In the genomic region with DNA sequence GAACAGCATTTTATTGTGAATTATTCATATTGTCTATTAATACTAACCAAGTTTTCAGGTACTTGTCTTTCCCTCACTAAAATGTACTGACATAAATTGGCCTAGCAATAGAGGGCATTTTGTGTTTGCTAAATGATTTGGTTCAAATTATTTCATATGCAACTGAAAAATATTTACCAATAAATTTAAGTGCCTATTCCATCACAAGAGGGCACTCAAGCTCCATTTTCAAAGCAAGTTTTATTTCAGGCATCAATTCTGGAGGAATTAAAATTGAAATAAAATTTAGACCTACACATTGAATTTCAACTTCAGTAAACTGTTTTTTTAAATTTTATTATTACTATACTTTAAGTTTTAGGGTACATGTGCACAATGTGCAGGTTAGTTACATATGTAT, we compare ENCODE assay signal across 9 cellular contexts.
DNase-seq lines count a peak whose midpoint lies in the region; ATAC-seq and TF ChIP-seq lines count a peak whose summit lies in the region.
"Had no signal": no experiment of that assay in that cellular context is flagged by ENCODE, and none has a peak within 500 bp of the region (broad histone marks: within the 10 kb centered on the region; RNA-seq: fewer than 3 reads in every experiment).

No MANE protein-coding gene starts in this region.

- DNase-seq in GM10248 (ENCODE audit: extremely low spot score): no peak
- DNase-seq in NCI-H1105 (lab: John Stamatoyannopoulos, UW): peak; percentile 22
- peak; percentile 63 for DNase-seq in choroid plexus epithelial cell (ENCODE audit: low read depth)
- no peak for DNase-seq in osteocyte (ENCODE audit: extremely low spot score, unreplicated experiment)
- no peak for DNase-seq in NCI-H146 (lab: John Stamatoyannopoulos, UW)
- DNase-seq: activated naive CD8-positive, alpha-beta T cell treated with anti-CD3 and anti-CD28 coated beads for 36 hours had no signal

- ATAC-seq in HG02938 (IDR thresholded peaks at IDR 0.05; ENCODE audit: unreplicated experiment) (no peak), HG03460 (IDR thresholded peaks at IDR 0.05; ENCODE audit: unreplicated experiment) (no peak), HG03175 (IDR thresholded peaks at IDR 0.05; ENCODE audit: unreplicated experiment) (no peak)

- H3K36me3 Mint-ChIP-seq in osteocyte (ENCODE audit: unreplicated experiment): no peaks in the 10 kb centered on the region
- H3K36me3 Mint-ChIP-seq: activated naive CD8-positive, alpha-beta T cell treated with anti-CD3 and anti-CD28 coated beads for 36 hours had no signal

- CTCF ChIA-PET in GM10248 (lab: Yijun Ruan, JAX): no interaction called here

- H3K27me3 Mint-ChIP-seq in osteocyte (ENCODE audit: unreplicated experiment): peaks cover 16% of the 10 kb centered on the region
- H3K27me3 Mint-ChIP-seq: activated naive CD8-positive, alpha-beta T cell treated with anti-CD3 and anti-CD28 coated beads for 36 hours had no signal

- no peaks in the 10 kb centered on the region for H3K4me1 Mint-ChIP-seq in osteocyte (ENCODE audit: unreplicated experiment)
- H3K4me1 Mint-ChIP-seq: activated naive CD8-positive, alpha-beta T cell treated with anti-CD3 and anti-CD28 coated beads for 36 hours had no signal

- H3K4me3 ChIP-seq in choroid plexus epithelial cell (ENCODE audit: low read depth, low read length): no peak overlapping the region

- H3K4me3 Mint-ChIP-seq in osteocyte (ENCODE audit: unreplicated experiment): no peak overlapping the region
- H3K4me3 Mint-ChIP-seq: activated naive CD8-positive, alpha-beta T cell treated with anti-CD3 and anti-CD28 coated beads for 36 hours had no signal

- no peaks in the 10 kb centered on the region for H3K9me3 Mint-ChIP-seq in osteocyte (ENCODE audit: unreplicated experiment)
- H3K9me3 Mint-ChIP-seq: activated naive CD8-positive, alpha-beta T cell treated with anti-CD3 and anti-CD28 coated beads for 36 hours had no signal

- no peak overlapping the region for H3K27ac Mint-ChIP-seq in osteocyte (ENCODE audit: unreplicated experiment)
- H3K27ac Mint-ChIP-seq: activated naive CD8-positive, alpha-beta T cell treated with anti-CD3 and anti-CD28 coated beads for 36 hours had no signal

- TF ChIP-seq CTCF in GM10248 (IDR thresholded peaks at IDR 0.05; ENCODE audit: control extremely low read depth, extremely low read depth, low read depth, missing control alignments) (peak; percentile 47), choroid plexus epithelial cell (conservative IDR thresholded peaks at IDR 0.05; ENCODE audit: low read depth, low read length) (peak; percentile 56), osteocyte (IDR thresholded peaks at IDR 0.05) (peak; percentile 60)

- POLR2A ChIA-PET in GM10248 (lab: Yijun Ruan, JAX): no interaction called here

Comparison
In these comparisons a context has a peak if more than half of its experiments do, and no peak if none do; other contexts are left out.
1. DNase-seq: peak in NCI-H1105 (single experiment) and choroid plexus epithelial cell (single experiment); none in GM10248 (single experiment), osteocyte (single experiment) and NCI-H146 (single experiment).
2. Peak in every context shown above with its lines, with median percentiles within 50 percentile points of each other: CTCF ChIP-seq.